23 cellular contexts compared by ENCODE assay signal in the genomic region with DNA sequence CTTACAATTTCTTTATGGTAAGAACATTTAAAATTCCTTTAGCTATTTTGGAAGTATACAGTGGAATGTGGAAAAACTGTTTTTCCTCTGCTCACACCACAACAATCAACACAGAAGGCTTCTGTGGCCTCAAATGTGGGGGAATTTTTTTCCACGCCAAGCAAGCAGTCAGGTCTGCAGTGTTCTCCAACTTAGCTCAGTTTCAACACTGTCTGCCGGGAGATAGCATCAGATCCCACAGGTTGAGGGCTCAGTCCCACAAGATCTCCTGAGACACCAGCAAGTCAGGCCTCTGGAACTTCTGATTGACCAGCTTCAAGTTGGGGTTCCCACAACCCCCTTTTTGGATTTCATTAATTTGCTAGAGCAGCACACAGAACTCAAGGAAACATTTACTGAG.
"Had no signal": no experiment of that assay in that cellular context is flagged by ENCODE, and none has a peak within 500 bp of the region (broad histone marks: within the 10 kb centered on the region; RNA-seq: fewer than 3 reads in every experiment).

No MANE protein-coding gene starts in this region.

- H3K27ac ChIP-seq: heart right ventricle, left ventricle myocardium inferior, lower lobe of right lung, spleen, tibial artery, upper lobe of left lung, uterus had no signal

- H3K4me3 Mint-ChIP-seq: immature natural killer cell; memory B cell; mesothelial cell of epicardium; natural killer cell; neural crest cell; stimulated activated memory B cell treated with anti-CD40 and anti-IgM and Interleukin-4, amounts not matched to agents 10 μg/mL and 1 μg/mL and 100 μg/mL, for 72 hours; stimulated activated naive CD8-positive, alpha-beta T cell treated with anti-CD3 and anti-CD28 coated beads, Interleukin-15, Interleukin-2, amounts not matched to agents 100 ng/mL and 50 ng/mL, for 24 hours had no signal

- H3K36me3 Mint-ChIP-seq: natural killer cell had no signal

- H3K27me3 ChIP-seq: heart right ventricle, spleen, tibial artery, upper lobe of left lung, uterus had no signal

- H3K36me3 ChIP-seq: uterus had no signal

- DNase-seq: dermis blood vessel endothelial cell; erythroblast; heart right ventricle; immature natural killer cell; left ventricle myocardium inferior; lower lobe of right lung; natural killer cell; posterior cingulate gyrus; spleen; stimulated activated CD4-positive, alpha-beta T cell treated with anti-CD3 and anti-CD28 coated beads, Interleukin-15, amount 100 ng/mL, for 24 hours; stimulated activated CD4-positive, alpha-beta T cell treated with anti-CD3 and anti-CD28 coated beads, Interleukin-1b, Interleukin-23, amount 100 ng/mL, for 48 hours; stimulated activated CD4-positive, alpha-beta T cell treated with anti-CD3 and anti-CD28 coated beads, Interleukin-4, amount 100 ng/mL, for 24 hours; tibial artery; upper lobe of left lung; uterus had no signal

- H3K4me3 ChIP-seq: heart right ventricle, left ventricle myocardium inferior, lower lobe of right lung, spleen, tibial artery, upper lobe of left lung, uterus had no signal

- H3K9me3 ChIP-seq: heart right ventricle, left ventricle myocardium inferior, lower lobe of right lung, spleen, tibial artery, upper lobe of left lung, uterus had no signal

- ATAC-seq: heart right ventricle; lower lobe of right lung; natural killer cell; sciatic nerve; stimulated activated memory B cell treated with anti-CD40 and anti-IgM and Interleukin-4, amounts not matched to agents 10 μg/mL and 1 μg/mL and 100 μg/mL, for 72 hours had no signal

- H3K4me1 Mint-ChIP-seq: memory B cell; neural crest cell; stimulated activated memory B cell treated with anti-CD40 and anti-IgM and Interleukin-4, amounts not matched to agents 10 μg/mL and 1 μg/mL and 100 μg/mL, for 72 hours had no signal

- H3K27me3 Mint-ChIP-seq: memory B cell; stimulated activated memory B cell treated with anti-CD40 and anti-IgM and Interleukin-4, amounts not matched to agents 10 μg/mL and 1 μg/mL and 100 μg/mL, for 72 hours; stimulated activated naive CD8-positive, alpha-beta T cell treated with anti-CD3 and anti-CD28 coated beads, Interleukin-15, Interleukin-2, amounts not matched to agents 100 ng/mL and 50 ng/mL, for 24 hours had no signal

- FAIRE-seq: endothelial cell of umbilical vein, keratinocyte had no signal

- H3K4me1 ChIP-seq: heart right ventricle, lower lobe of right lung, spleen, tibial artery, upper lobe of left lung, uterus had no signal

- H3K9me3 Mint-ChIP-seq: immature natural killer cell; memory B cell; mesothelial cell of epicardium; natural killer cell; neural crest cell; stimulated activated memory B cell treated with anti-CD40 and anti-IgM and Interleukin-4, amounts not matched to agents 10 μg/mL and 1 μg/mL and 100 μg/mL, for 72 hours; stimulated activated naive CD8-positive, alpha-beta T cell treated with anti-CD3 and anti-CD28 coated beads, Interleukin-15, Interleukin-2, amounts not matched to agents 100 ng/mL and 50 ng/mL, for 24 hours had no signal

- H3K27ac Mint-ChIP-seq: immature natural killer cell; mesothelial cell of epicardium; natural killer cell; stimulated activated memory B cell treated with anti-CD40 and anti-IgM and Interleukin-4, amounts not matched to agents 10 μg/mL and 1 μg/mL and 100 μg/mL, for 72 hours; stimulated activated naive CD8-positive, alpha-beta T cell treated with anti-CD3 and anti-CD28 coated beads, Interleukin-15, Interleukin-2, amounts not matched to agents 100 ng/mL and 50 ng/mL, for 24 hours had no signal
